Comparison of ENCODE assay signal across 35 cellular contexts in the genomic region with DNA sequence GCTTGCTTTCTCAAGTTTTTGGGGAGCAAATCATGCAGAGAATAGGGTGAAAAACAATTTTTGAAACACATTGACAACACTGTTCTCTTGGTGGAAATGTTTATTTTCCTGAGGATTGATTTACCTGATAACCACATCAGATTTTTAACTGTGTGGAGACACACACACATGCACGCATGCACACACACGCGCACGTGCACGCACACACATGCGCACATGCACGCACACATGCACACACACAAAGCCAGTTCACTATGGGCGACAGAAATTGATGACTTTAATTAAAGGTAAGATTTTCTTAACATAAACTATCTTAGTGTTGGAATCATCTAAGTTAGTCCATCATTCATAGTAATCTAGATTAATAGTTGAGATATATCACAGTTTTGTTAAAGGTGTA.
"Had no signal": no experiment of that assay in that cellular context is flagged by ENCODE, and none has a peak within 500 bp of the region (broad histone marks: within the 10 kb centered on the region; RNA-seq: fewer than 3 reads in every experiment).

No MANE protein-coding gene starts in this region.

- DNase-seq: Kasumi-1, MG63, MM.1S, MV-4-11, NCI-H1048, NCI-H1092, NCI-H1092 treated with DMSO at 0.1 percent for 48 hours, NCI-H1105, NCI-H1105 treated with DMSO at 0.1 percent for 48 hours, NCI-H1417, NCI-H1417 treated with DMSO at 0.1 percent for 48 hours, NCI-H1436, NCI-H1436 treated with DMSO at 0.1 percent for 48 hours, NCI-H146, NCI-H1694, NCI-H1694 treated with DMSO at 0.1 percent for 48 hours, NCI-H187, NCI-H187 treated with DMSO at 0.1 percent for 48 hours, NCI-H1930, NCI-H2029, NCI-H2029 treated with DMSO at 0.1 percent for 48 hours, NCI-H2081, NCI-H2081 treated with DMSO at 0.1 percent for 48 hours, NCI-H2107, NCI-H2171, NCI-H2171 treated with DMSO at 0.1 percent for 48 hours, NCI-H2227 treated with DMSO at 0.1 percent for 48 hours, NCI-H226, NCI-H345, NCI-H446, NCI-H446 treated with DMSO at 0.1 percent for 48 hours, NCI-H510A, NCI-H510A treated with DMSO at 0.1 percent for 48 hours, NCI-H524, NCI-H524 treated with DMSO at 0.1 percent for 48 hours had no signal

- H3K36me3 ChIP-seq: MG63 had no signal

- H3K27me3 ChIP-seq: MG63 had no signal

- H3K4me3 ChIP-seq: MG63 had no signal
